ENCODE assay signal across 23 cellular contexts in the genomic region with DNA sequence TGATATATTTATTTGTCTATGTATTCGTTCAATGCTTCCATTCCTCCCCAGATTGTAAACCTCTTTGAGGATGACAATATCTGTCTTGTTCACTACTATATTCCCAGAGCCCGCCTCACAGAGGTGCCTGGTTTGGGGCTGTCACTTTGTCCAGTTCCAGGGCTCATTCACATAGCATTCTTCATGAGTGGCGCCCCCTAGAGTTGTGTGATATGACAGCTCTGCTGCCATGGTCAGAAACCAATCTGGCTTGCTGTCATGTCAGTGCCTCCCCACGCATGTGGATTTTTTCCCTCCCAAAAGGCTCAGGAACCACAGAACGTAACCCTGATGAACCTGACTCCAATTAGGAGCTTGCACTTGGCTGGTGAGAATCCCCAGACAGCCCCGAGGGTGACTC.
DNase-seq lines count a peak whose midpoint lies in the region; ATAC-seq and TF ChIP-seq lines count a peak whose summit lies in the region.
"Had no signal": no experiment of that assay in that cellular context is flagged by ENCODE, and none has a peak within 500 bp of the region (broad histone marks: within the 10 kb centered on the region; RNA-seq: fewer than 3 reads in every experiment).

No MANE protein-coding gene starts in this region.

- H3K36me3 ChIP-seq in GM23338 (ENCODE audit: insufficient read depth), result no peaks in the 10 kb centered on the region
- H3K36me3 ChIP-seq in PC-3 (ENCODE audit: low read depth, low read length), result no peaks in the 10 kb centered on the region
- H3K36me3 ChIP-seq: BLaER1 treated with 17β-estradiol and CSF1 and Interleukin-3, amounts not matched to agents 10 nM and 100 nM; esophagus squamous epithelium had no signal

- intact Hi-C loops in PC-3 (cut with micrococcal nuclease), result no loop called here

- no peak overlapping the region for H3K27ac ChIP-seq in GM23338 (ENCODE audit: low read depth)
- no peak overlapping the region for H3K27ac ChIP-seq in PC-3 (ENCODE audit: low read length)
- H3K27ac ChIP-seq: BLaER1 treated with 17β-estradiol and CSF1 and Interleukin-3, amounts not matched to agents 10 nM and 100 nM; esophagus squamous epithelium; RWPE1 had no signal

- TF ChIP-seq CTCF in GM23338 (conservative IDR thresholded peaks at IDR 0.05; ENCODE audit: low read depth in 2 of 2) (peak; percentile 64), PC-3 (conservative IDR thresholded peaks at IDR 0.05; ENCODE audit: low read depth, low read length) (peak; percentile 45), neural crest cell (conservative IDR thresholded peaks at IDR 0.05) (peak; percentile 40)

- H3K27me3 Mint-ChIP-seq in GM23338 (ENCODE audit: insufficient read depth, low read depth, poor library complexity) (peaks cover 5% of the 10 kb centered on the region), neural crest cell (ENCODE audit: low read depth) (no peaks in the 10 kb centered on the region)

- H3K79me2 ChIP-seq in GM23338 (replicated peaks; ENCODE audit: insufficient read depth) (no peaks in the 10 kb centered on the region), PC-3 (ENCODE audit: low read length) (no peaks in the 10 kb centered on the region)

- H3K9me3 Mint-ChIP-seq in GM23338 (peaks cover 3% of the 10 kb centered on the region; the same call in 2 of the 3 replicates), neural crest cell (no peaks in the 10 kb centered on the region)
- H3K9me3 Mint-ChIP-seq: activated T-cell treated with anti-CD3 and anti-CD28 coated beads, Interleukin-2, amount 50 U/mL, for 24 hours had no signal

- H3K27me3 ChIP-seq in GM23338 (ENCODE audit: insufficient read depth) (no peaks in the 10 kb centered on the region; the same call in 1 of the 2 replicates), PC-3 (ENCODE audit: low read length) (peaks cover 67% of the 10 kb centered on the region)
- H3K27me3 ChIP-seq: BLaER1 treated with 17β-estradiol and CSF1 and Interleukin-3, amounts not matched to agents 10 nM and 100 nM had no signal

- POLR2A ChIA-PET in PC-3 (lab: Charles Lee; ENCODE audit: unreplicated experiment), result no interaction called here

- H3K4me1 ChIP-seq in GM23338 (ENCODE audit: insufficient read depth), result no peaks in the 10 kb centered on the region
- no peaks in the 10 kb centered on the region for H3K4me1 ChIP-seq in PC-3 (ENCODE audit: insufficient read depth, low read length)
- H3K4me1 ChIP-seq: esophagus squamous epithelium had no signal

- no peaks in the 10 kb centered on the region for H3K9me3 ChIP-seq in PC-3 (ENCODE audit: low read length)
- H3K9me3 ChIP-seq: esophagus squamous epithelium had no signal

- H3K4me3 ChIP-seq in GM23338 (no peak overlapping the region), PC-3 (ENCODE audit: low read length) (no peak overlapping the region)
- H3K4me3 ChIP-seq: BLaER1 treated with 17β-estradiol and CSF1 and Interleukin-3, amounts not matched to agents 10 nM and 100 nM; esophagus squamous epithelium; GM12878 had no signal

- H3K27ac Mint-ChIP-seq in GM23338, result no peak overlapping the region
- no peak overlapping the region for H3K27ac Mint-ChIP-seq in neural crest cell (ENCODE audit: unreplicated experiment)
- H3K27ac Mint-ChIP-seq: activated T-cell treated with anti-CD3 and anti-CD28 coated beads, Interleukin-2, amount 50 U/mL, for 24 hours had no signal

- H3K36me3 Mint-ChIP-seq in GM23338 (ENCODE audit: low read depth) (no peaks in the 10 kb centered on the region), neural crest cell (ENCODE audit: low read depth) (no peaks in the 10 kb centered on the region)
- H3K36me3 Mint-ChIP-seq: brain had no signal

- H2AFZ ChIP-seq in GM23338 (no peak overlapping the region), PC-3 (ENCODE audit: low read length) (no peak overlapping the region)

- no TSS peak for BruUV-seq in PC-3 (replicated peaks; lab: Mats Ljungman, UMichigan)

- CTCF ChIA-PET in PC-3 (lab: Charles Lee), result no interaction called here

- peak; percentile 11 for DNase-seq in activated CD4-positive, alpha-beta T cell treated with anti-CD3 and anti-CD28 coated beads for 48 hours
- DNase-seq in activated CD4-positive, alpha-beta T cell treated with anti-CD3 and anti-CD28 coated beads, Interleukin-2, amount 50 U/mL, for 4 hours, result no peak
- DNase-seq in GM23338 (ENCODE audit: low spot score) (peak; percentile 46), PC-3 (no peak), neural crest cell (ENCODE audit: low read depth, low spot score) (no peak), medulla oblongata (ENCODE audit: extremely low spot score) (no peak)
- DNase-seq: ACHN; activated T-cell treated with anti-CD3 and anti-CD28 coated beads, Interleukin-2, amount 50 U/mL, for 24 hours; Calu3; effector memory CD4-positive, alpha-beta T cell; esophagus squamous epithelium; NCI-H1105; NCI-H2081 treated with DMSO at 0.1 percent for 48 hours; NCI-H510A; nucleus accumbens; stimulated activated CD4-positive, alpha-beta T cell treated with anti-CD3 and anti-CD28 coated beads, Interleukin-4, amount 100 ng/mL, for 4 hours; trophoblast cell had no signal

- H3K4me2 ChIP-seq in GM23338 (no peak overlapping the region), PC-3 (ENCODE audit: low read length) (no peak overlapping the region)
- H3K4me2 ChIP-seq: BLaER1 treated with 17β-estradiol and CSF1 and Interleukin-3, amounts not matched to agents 10 nM and 100 nM had no signal

- H3K4me1 Mint-ChIP-seq in GM23338 (no peaks in the 10 kb centered on the region), neural crest cell (no peaks in the 10 kb centered on the region)

- ATAC-seq in GM23338, result no peak; the same call in 2 of the 3 replicates
- ATAC-seq in PC-3, result no peak
- ATAC-seq in GM21423 (IDR thresholded peaks at IDR 0.05; ENCODE audit: unreplicated experiment), result no peak
- ATAC-seq in HG03108 (IDR thresholded peaks at IDR 0.05; ENCODE audit: unreplicated experiment), result no peak
- ATAC-seq: GM12878 had no signal

- H4K20me1 ChIP-seq in GM23338 (replicated peaks; ENCODE audit: insufficient read depth), result 0 out of 2 replicates have a peak, but pooled peaks cover 3% of the 10 kb centered on the region
- no peaks in the 10 kb centered on the region for H4K20me1 ChIP-seq in PC-3 (ENCODE audit: low read length)
- H4K20me1 ChIP-seq: BLaER1 treated with 17β-estradiol and CSF1 and Interleukin-3, amounts not matched to agents 10 nM and 100 nM had no signal

- H3K9ac ChIP-seq in PC-3 (ENCODE audit: low read length), result no peak overlapping the region
- H3K9ac ChIP-seq: BLaER1 treated with 17β-estradiol and CSF1 and Interleukin-3, amounts not matched to agents 10 nM and 100 nM had no signal

- H3F3A ChIP-seq in GM23338 (replicated peaks; ENCODE audit: low read depth), result no peaks in the 10 kb centered on the region
- H3F3A ChIP-seq in PC-3 (ENCODE audit: low read length, unreplicated experiment), result no peaks in the 10 kb centered on the region

- no peak overlapping the region for H3K4me3 Mint-ChIP-seq in GM23338
- H3K4me3 Mint-ChIP-seq in neural crest cell, result no peak overlapping the region
- H3K4me3 Mint-ChIP-seq: activated T-cell treated with anti-CD3 and anti-CD28 coated beads, Interleukin-2, amount 50 U/mL, for 24 hours; brain had no signal

- H3K9me2 ChIP-seq in GM23338 (ENCODE audit: insufficient read depth), result no peaks in the 10 kb centered on the region
- no peaks in the 10 kb centered on the region for H3K9me2 ChIP-seq in PC-3 (replicated peaks; ENCODE audit: low read length)

TF ChIP-seq in GM23338, 12 proteins besides CTCF, POLR2A, EP300 and RAD21:
- TF ChIP-seq, protein P1, sequence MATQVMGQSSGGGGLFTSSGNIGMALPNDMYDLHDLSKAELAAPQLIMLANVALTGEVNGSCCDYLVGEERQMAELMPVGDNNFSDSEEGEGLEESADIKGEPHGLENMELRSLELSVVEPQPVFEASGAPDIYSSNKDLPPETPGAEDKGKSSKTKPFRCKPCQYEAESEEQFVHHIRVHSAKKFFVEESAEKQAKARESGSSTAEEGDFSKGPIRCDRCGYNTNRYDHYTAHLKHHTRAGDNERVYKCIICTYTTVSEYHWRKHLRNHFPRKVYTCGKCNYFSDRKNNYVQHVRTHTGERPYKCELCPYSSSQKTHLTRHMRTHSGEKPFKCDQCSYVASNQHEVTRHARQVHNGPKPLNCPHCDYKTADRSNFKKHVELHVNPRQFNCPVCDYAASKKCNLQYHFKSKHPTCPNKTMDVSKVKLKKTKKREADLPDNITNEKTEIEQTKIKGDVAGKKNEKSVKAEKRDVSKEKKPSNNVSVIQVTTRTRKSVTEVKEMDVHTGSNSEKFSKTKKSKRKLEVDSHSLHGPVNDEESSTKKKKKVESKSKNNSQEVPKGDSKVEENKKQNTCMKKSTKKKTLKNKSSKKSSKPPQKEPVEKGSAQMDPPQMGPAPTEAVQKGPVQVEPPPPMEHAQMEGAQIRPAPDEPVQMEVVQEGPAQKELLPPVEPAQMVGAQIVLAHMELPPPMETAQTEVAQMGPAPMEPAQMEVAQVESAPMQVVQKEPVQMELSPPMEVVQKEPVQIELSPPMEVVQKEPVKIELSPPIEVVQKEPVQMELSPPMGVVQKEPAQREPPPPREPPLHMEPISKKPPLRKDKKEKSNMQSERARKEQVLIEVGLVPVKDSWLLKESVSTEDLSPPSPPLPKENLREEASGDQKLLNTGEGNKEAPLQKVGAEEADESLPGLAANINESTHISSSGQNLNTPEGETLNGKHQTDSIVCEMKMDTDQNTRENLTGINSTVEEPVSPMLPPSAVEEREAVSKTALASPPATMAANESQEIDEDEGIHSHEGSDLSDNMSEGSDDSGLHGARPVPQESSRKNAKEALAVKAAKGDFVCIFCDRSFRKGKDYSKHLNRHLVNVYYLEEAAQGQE (IDR thresholded peaks at IDR 0.05; ENCODE audit: unreplicated experiment), result no peak
- TF ChIP-seq EZH2 (IDR thresholded peaks at IDR 0.05; ENCODE audit: low read depth, unreplicated experiment), result no peak
- TF ChIP-seq JUNB (IDR thresholded peaks at IDR 0.05; ENCODE audit: unreplicated experiment), result no peak
TF ChIP-seq in GM23338: peak in this region for 0.

Comparison
In these comparisons a context has a peak if more than half of its experiments do, and no peak if none do; other contexts are left out.
1. DNase-seq: peak in activated CD4-positive, alpha-beta T cell treated with anti-CD3 and anti-CD28 coated beads for 48 hours (single experiment) and GM23338 (single experiment); none in activated CD4-positive, alpha-beta T cell treated with anti-CD3 and anti-CD28 coated beads, Interleukin-2, amount 50 U/mL, for 4 hours (0 of 2), PC-3 (single experiment), neural crest cell (single experiment) and medulla oblongata (single experiment).
2. Peak in every context shown above with its lines, with median percentiles within 50 percentile points of each other: CTCF ChIP-seq.